ENCODE assay signal across 12 cellular contexts in genomic region chr22:32191021-32191420, GRCh38. TPM values are rescaled to one million over a fixed set of nuclear protein-coding genes. Genes with fewer than 3 reads are reported as not detected.
"Had no signal": no experiment of that assay in that cellular context is flagged by ENCODE, and none has a peak within 500 bp of the region (broad histone marks: within the 10 kb centered on the region; RNA-seq: fewer than 3 reads in every experiment).

No MANE protein-coding gene starts in this region.

RNA-seq across cellular contexts. Expression of gene RFPL2, which starts 13.9 kb away (rescaled TPM):
- total RNA-seq: OCI-LY7, PC-3, PC-9, Peyer's patch, Right ventricle myocardium inferior, Right ventricle myocardium superior, RPMI7951, SJCRH30, SJSA1 had no signal

RNA-seq across cellular contexts. Expression of gene C22orf42, which starts 31.9 kb away (rescaled TPM):
- total RNA-seq: NCI-H460, OCI-LY7, PC-3, PC-9, Peyer's patch, Right ventricle myocardium inferior, Right ventricle myocardium superior, RPMI7951, SJCRH30, SJSA1, SK-MEL-5 had no signal
- polyA plus RNA-seq: SK-N-SH had no signal
